Comparison of ENCODE assay signal across 12 cellular contexts in genomic region chr9:70390922-70391321, GRCh38. TPM values are rescaled to one million over a fixed set of nuclear protein-coding genes. Genes with fewer than 3 reads are reported as not detected.
DNase-seq lines count a peak whose midpoint lies in the region; ATAC-seq, FAIRE-seq and TF ChIP-seq lines count a peak whose summit lies in the region.
"Had no signal": no experiment of that assay in that cellular context is flagged by ENCODE, and none has a peak within 500 bp of the region (broad histone marks: within the 10 kb centered on the region; RNA-seq: fewer than 3 reads in every experiment).

No MANE protein-coding gene starts in this region.

- intact Hi-C loops in heart left ventricle (cut with DNase I), result loop anchor here in 5 of 10 donors (5.0 to 10.0 kb wide), 3 partner anchors 34 to 46 kb away; no protein-coding TSS in a partner anchor
- intact Hi-C loops in Right ventricle myocardium superior (cut with DNase I), result no loop called here

- no peaks in the 10 kb centered on the region for H3K27me3 ChIP-seq in heart left ventricle
- H3K27me3 ChIP-seq in upper lobe of left lung, result no peaks in the 10 kb centered on the region

- TF ChIP-seq POLR2A in heart left ventricle (IDR thresholded peaks at IDR 0.05) (no peak), upper lobe of left lung (IDR thresholded peaks at IDR 0.05) (no peak)

- peak overlapping the region in 10 of 12 donors; percentile 4 to 71 (median 28) for H3K27ac ChIP-seq in heart left ventricle
- H3K27ac ChIP-seq in upper lobe of left lung, result peak overlapping the region in 3 of 4 donors; percentile 11 to 69 (median 16)

- peak in 2 of 4 donors; percentile 5 to 20 for ATAC-seq in heart left ventricle
- no peak for ATAC-seq in Right ventricle myocardium superior (ENCODE audit: poor library complexity)
- peak in 1 of 2 donors; percentile 33 for ATAC-seq in upper lobe of left lung (ENCODE audit: low FRiP score in 2 of 2)
- no peak for ATAC-seq in GM18519 (IDR thresholded peaks at IDR 0.05; ENCODE audit: low FRiP score, unreplicated experiment)

- WGBS in heart left ventricle, 4 donors, result 49 to 68% (median 59%) methylated on average over 2 of the region's 2 CpGs
- WGBS in upper lobe of left lung, 2 donors, result 69 to 74% methylated on average over 2 of the region's 2 CpGs

- TF ChIP-seq EP300 in upper lobe of left lung (IDR thresholded peaks at IDR 0.05), result no peak

- peaks cover 0 to 22% (median 18%) of the 10 kb centered on the region in 9 donors for H3K36me3 ChIP-seq in heart left ventricle
- peaks cover 7 to 19% (median 14%) of the 10 kb centered on the region in 4 donors for H3K36me3 ChIP-seq in upper lobe of left lung

- H3K4me1 ChIP-seq in heart left ventricle (peaks cover 48 to 98% (median 69%) of the 10 kb centered on the region in 12 donors), upper lobe of left lung (peaks cover 64 to 86% (median 74%) of the 10 kb centered on the region in 4 donors)

- in situ Hi-C loops in astrocyte of the cerebellum (cut with HindIII; ENCODE audit: low sequenced_read_pairs), result no loop called here

- no peak for FAIRE-seq in frontal cortex (lab: Jason Lieb, UNC)
- FAIRE-seq: TTC549 had no signal

- DNase-seq in heart left ventricle (no peak), Right ventricle myocardium superior (no peak), astrocyte of the cerebellum (ENCODE audit: low read depth) (peak; percentile 61), myocyte (ENCODE audit: low read depth) (peak; percentile 16), upper lobe of left lung (no peak), GF-D8 (lab: John Stamatoyannopoulos, UW) (no peak), frontal cortex (ENCODE audit: low spot score in 2 of 2) (no peak)
- DNase-seq: effector CD8-positive, alpha-beta T cell; naive B cell; NCI-H2029 had no signal

- no peak overlapping the region for H3K4me3 ChIP-seq in heart left ventricle
- H3K4me3 ChIP-seq in astrocyte of the cerebellum (ENCODE audit: low read depth, low read length), result no peak overlapping the region
- H3K4me3 ChIP-seq in upper lobe of left lung, result no peak overlapping the region

- H3K9me3 ChIP-seq in heart left ventricle (no peaks in the 10 kb centered on the region), upper lobe of left lung (no peaks in the 10 kb centered on the region)

- TF ChIP-seq CTCF in heart left ventricle (IDR thresholded peaks at IDR 0.05) (no peak), astrocyte of the cerebellum (IDR thresholded peaks at IDR 0.05; ENCODE audit: low read depth, low read length, missing control alignments) (no peak), upper lobe of left lung (IDR thresholded peaks at IDR 0.05) (no peak)

RNA-seq across cellular contexts. Expression of gene KLF9, which starts 23.5 kb away (rescaled TPM):
- 10 to 100 TPM; 28.7 to 74.8 (median 46.0) TPM for total RNA-seq in heart left ventricle
- 10 to 100 TPM; 25.8 to 53.6 TPM for polyA plus RNA-seq in heart left ventricle
- total RNA-seq in Right ventricle myocardium superior, result 50.9 TPM
- 29.8 and 30.6 TPM in 2 replicates for total RNA-seq in myocyte
- 5.1 TPM for polyA plus RNA-seq in myocyte (2012)
- 100 to 1,000 TPM in 2 of 6 donors, 10 to 100 TPM in 4; 51.8 to 135 (median 83.5) TPM for total RNA-seq in upper lobe of left lung
- 9.8 TPM for total RNA-seq in frontal cortex

Comparison
In these comparisons a context has a peak if more than half of its experiments do, and no peak if none do; other contexts are left out.
1. DNase-seq: peak in astrocyte of the cerebellum (single experiment) and myocyte (single experiment); none in heart left ventricle (0 of 5), Right ventricle myocardium superior (single experiment), upper lobe of left lung (0 of 2), GF-D8 (single experiment) and frontal cortex (0 of 2).